Comparison of ENCODE assay signal across 32 cellular contexts in the genomic region with DNA sequence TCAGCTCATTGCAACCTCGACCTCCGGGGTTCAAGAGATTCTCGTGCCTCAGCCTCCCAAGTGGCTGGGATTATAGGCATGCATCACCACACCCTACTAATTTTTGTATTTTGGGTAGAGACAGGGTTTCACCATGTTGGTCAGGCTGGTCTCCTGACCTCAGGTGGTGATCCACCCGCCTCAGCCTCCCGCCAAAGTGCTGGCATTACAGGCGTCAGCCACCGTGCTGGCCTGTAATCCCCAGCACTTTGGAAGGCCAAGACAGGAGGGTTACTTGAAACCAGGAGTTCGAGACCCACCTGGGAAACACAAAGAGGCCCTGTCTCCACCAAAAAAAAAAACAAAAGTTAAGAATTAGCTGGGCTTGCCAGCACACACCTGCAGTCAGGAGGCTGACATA.
"Had no signal": no experiment of that assay in that cellular context is flagged by ENCODE, and none has a peak within 500 bp of the region (broad histone marks: within the 10 kb centered on the region; RNA-seq: fewer than 3 reads in every experiment).

No MANE protein-coding gene starts in this region.

- H3K27ac Mint-ChIP-seq: activated naive CD4-positive, alpha-beta T cell treated with anti-CD3 and anti-CD28 coated beads for 36 hours; activated naive CD8-positive, alpha-beta T cell treated with anti-CD3 and anti-CD28 coated beads for 36 hours; activated T-helper 1 cell treated with anti-CD3 and anti-CD28 coated beads, Interleukin-12 subunit alpha, Interleukin-12 subunit beta, Interleukin-2, Interleukin-4 antibody, amounts not matched to agents 30 ng/mL and 10 ng/mL and 1 ng/mL, durations not matched to agents 14 hours and 24 hours and 36 hours; dendritic cell treated with granulocyte-macrophage colony-stimulating factor and Interleukin-4, amounts not matched to agents 40 ng/mL and 50 ng/mL, for 4 days; T-helper 1 cell treated with Interleukin-12 subunit alpha and Interleukin-12 subunit beta and Interleukin-4 antibody, amounts not matched to agents 30 μg/mL and 1 μg/mL, for 36 hours had no signal

- H3K27me3 Mint-ChIP-seq: activated naive CD8-positive, alpha-beta T cell treated with anti-CD3 and anti-CD28 coated beads for 36 hours; dendritic cell treated with granulocyte-macrophage colony-stimulating factor and Interleukin-4, amounts not matched to agents 40 ng/mL and 50 ng/mL, for 4 days; naive thymus-derived CD8-positive, alpha-beta T cell; stimulated activated naive B cell treated with anti-CD40 and anti-IgM and Interleukin-4, amounts not matched to agents 10 μg/mL and 1 μg/mL and 100 μg/mL, for 72 hours had no signal

- H3K4me1 ChIP-seq: foreskin keratinocyte had no signal

- H3K9me3 ChIP-seq: adrenal gland, ascending aorta, esophagus muscularis mucosa, pancreas, psoas muscle, stomach, thyroid gland, upper lobe of right lung had no signal

- H3K9me3 Mint-ChIP-seq: dendritic cell treated with granulocyte-macrophage colony-stimulating factor and Interleukin-4, amounts not matched to agents 40 ng/mL and 50 ng/mL, for 4 days; immature natural killer cell; naive thymus-derived CD8-positive, alpha-beta T cell; stimulated activated naive B cell treated with anti-CD40 and anti-IgM and Interleukin-4, amounts not matched to agents 10 μg/mL and 1 μg/mL and 100 μg/mL, for 72 hours had no signal

- H3K4me3 ChIP-seq: adrenal gland, ascending aorta, esophagus muscularis mucosa, heart left ventricle, pancreas, psoas muscle, stomach, thyroid gland, upper lobe of right lung had no signal

- H3K27ac ChIP-seq: adrenal gland, ascending aorta, brain microvascular endothelial cell, esophagus muscularis mucosa, foreskin keratinocyte, heart left ventricle, pancreas, psoas muscle, stomach, thyroid gland, upper lobe of right lung, WERI-Rb-1 had no signal

- H3K27me3 ChIP-seq: adrenal gland, ascending aorta, brain microvascular endothelial cell, esophagus muscularis mucosa, foreskin keratinocyte, heart left ventricle, pancreas, stomach, thyroid gland, upper lobe of right lung had no signal

- FAIRE-seq: kidney, pancreas had no signal

- H3K36me3 Mint-ChIP-seq: immature natural killer cell had no signal

- H3K4me3 Mint-ChIP-seq: activated naive CD4-positive, alpha-beta T cell treated with anti-CD3 and anti-CD28 coated beads for 36 hours; activated naive CD8-positive, alpha-beta T cell treated with anti-CD3 and anti-CD28 coated beads for 36 hours; activated T-helper 1 cell treated with anti-CD3 and anti-CD28 coated beads, Interleukin-12 subunit alpha, Interleukin-12 subunit beta, Interleukin-2, Interleukin-4 antibody, amounts not matched to agents 30 ng/mL and 10 ng/mL and 1 ng/mL, durations not matched to agents 14 hours and 24 hours and 36 hours; dendritic cell treated with granulocyte-macrophage colony-stimulating factor and Interleukin-4, amounts not matched to agents 40 ng/mL and 50 ng/mL, for 4 days; neural crest cell; stimulated activated naive B cell treated with anti-CD40 and anti-IgM and Interleukin-4, amounts not matched to agents 10 μg/mL and 1 μg/mL and 100 μg/mL, for 72 hours; T-helper 1 cell treated with Interleukin-12 subunit alpha and Interleukin-12 subunit beta and Interleukin-4 antibody, amounts not matched to agents 30 μg/mL and 1 μg/mL, for 36 hours had no signal

- ATAC-seq: foreskin keratinocyte; heart left ventricle; naive thymus-derived CD8-positive, alpha-beta T cell; pancreas; psoas muscle; stimulated activated naive B cell treated with anti-CD40 and anti-IgM and Interleukin-4, amounts not matched to agents 10 μg/mL and 1 μg/mL and 100 μg/mL, for 72 hours; upper lobe of right lung had no signal

- H3K36me3 ChIP-seq: adrenal gland, ascending aorta, brain microvascular endothelial cell, esophagus muscularis mucosa, pancreas, thyroid gland, upper lobe of right lung had no signal

- DNase-seq: activated CD4-positive, alpha-beta T cell treated with anti-CD3 and anti-CD28 coated beads, Interleukin-2, amount 50 U/mL, for 1 hour; activated CD4-positive, CD25-positive, alpha-beta regulatory T cell treated with anti-CD3 and anti-CD28 coated beads, Interleukin-2, amount 50 U/mL, for 72 hours; activated effector memory CD4-positive, alpha-beta T cell treated with anti-CD3 and anti-CD28 coated beads, Interleukin-2, amount 50 U/mL, for 16 hours; activated naive CD4-positive, alpha-beta T cell treated with anti-CD3 and anti-CD28 coated beads for 36 hours; activated naive CD8-positive, alpha-beta T cell treated with anti-CD3 and anti-CD28 coated beads for 36 hours; activated T-cell treated with anti-CD3 and anti-CD28 coated beads for 4 hours; brain microvascular endothelial cell; foreskin keratinocyte; heart left ventricle; hypothalamus; immature natural killer cell; kidney; midbrain; naive thymus-derived CD8-positive, alpha-beta T cell; nucleus accumbens; pancreas; psoas muscle; stimulated activated CD4-positive, alpha-beta T cell treated with anti-CD3 and anti-CD28 coated beads, Interleukin-15, amount 100 ng/mL, for 24 hours; stimulated activated CD4-positive, alpha-beta T cell treated with anti-CD3 and anti-CD28 coated beads, Interleukin-2, amount 100 ng/mL, for 24 hours; stimulated activated naive B cell treated with anti-CD40 and anti-IgM and Interleukin-4, amounts not matched to agents 10 μg/mL and 1 μg/mL and 100 μg/mL, for 72 hours; stomach; T-helper 9 cell; thyroid gland; upper lobe of right lung; WERI-Rb-1 had no signal
